In the genomic region with DNA sequence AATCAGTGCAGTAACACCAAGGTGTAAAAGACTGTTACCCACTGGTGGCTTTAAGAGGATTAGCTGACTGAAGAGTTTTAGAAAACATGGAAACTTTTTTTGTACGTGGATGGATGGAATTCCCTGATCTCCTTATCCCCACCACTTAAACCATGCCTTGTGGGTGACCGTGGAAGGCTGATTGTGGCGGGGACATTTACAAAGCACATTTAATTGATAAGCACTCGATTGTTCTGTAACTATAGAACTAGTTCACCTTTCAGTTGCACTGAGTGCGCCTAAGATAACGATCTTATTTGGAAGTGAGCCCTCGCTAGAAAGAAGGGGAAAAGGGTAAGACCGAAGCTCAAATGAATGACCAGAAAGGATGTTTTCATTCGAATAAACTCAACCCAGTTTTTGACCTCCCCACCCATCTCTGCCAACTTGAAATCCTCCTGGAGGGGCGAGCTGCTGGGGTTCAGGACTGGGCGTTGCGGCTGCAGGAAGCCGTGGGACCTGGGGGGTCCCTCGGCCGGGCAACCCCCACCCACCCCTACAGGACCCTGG, we compare ENCODE assay signal across 8 cellular contexts. TPM values are rescaled to one million over a fixed set of nuclear protein-coding genes. Genes with fewer than 3 reads are reported as not detected.
DNase-seq lines count a peak whose midpoint lies in the region; ATAC-seq, FAIRE-seq and TF ChIP-seq lines count a peak whose summit lies in the region.

No MANE protein-coding gene starts in this region.

- H3K4me3 Mint-ChIP-seq in chondrocyte (ENCODE audit: unreplicated experiment) = peak overlapping the region; percentile 90

- peak overlapping the region; percentile 98 for H3K4me3 ChIP-seq in OCI-LY3 (ENCODE audit: low read length)
- peak overlapping the region; percentile 90 for H3K4me3 ChIP-seq in mucosa of descending colon

- H3K27ac Mint-ChIP-seq in chondrocyte (ENCODE audit: unreplicated experiment) = peak overlapping the region; percentile 89

- intact Hi-C loops in mucosa of descending colon (cut with DNase I, micrococcal nuclease) = loop anchor here (2.0 to 10.0 kb wide), 3 partner anchors 27 to 85 kb away; no protein-coding TSS in a partner anchor

- H3K79me2 ChIP-seq in OCI-LY3 (ENCODE audit: low read length) = peaks cover 50% of the 10 kb centered on the region

- no peak for FAIRE-seq in HTR-8/SVneo (lab: Jason Lieb, UNC)

- H3K4me1 ChIP-seq in OCI-LY3 (ENCODE audit: low read length) (peaks cover 24% of the 10 kb centered on the region), mucosa of descending colon (ENCODE audit: low read depth) (peaks cover 29% of the 10 kb centered on the region)

- TF ChIP-seq CTCF in OCI-LY3 (IDR thresholded peaks at IDR 0.05; ENCODE audit: low read depth, low read length) (no peak), chondrocyte (IDR thresholded peaks at IDR 0.05) (no peak), mucosa of descending colon (IDR thresholded peaks at IDR 0.05) (no peak)

- H3K36me3 ChIP-seq in OCI-LY3 (replicated peaks; ENCODE audit: low read depth, low read length) (peaks cover 26% of the 10 kb centered on the region), mucosa of descending colon (ENCODE audit: low read depth) (no peaks in the 10 kb centered on the region)

- peaks cover 38% of the 10 kb centered on the region for H3K4me1 Mint-ChIP-seq in chondrocyte (ENCODE audit: low read depth)

- peak overlapping the region; percentile 95 for H3K27ac ChIP-seq in OCI-LY3 (ENCODE audit: low read length)

- no peaks in the 10 kb centered on the region for H3K9me3 ChIP-seq in OCI-LY3 (ENCODE audit: insufficient read depth, low read length)
- H3K9me3 ChIP-seq in mucosa of descending colon = no peaks in the 10 kb centered on the region

- H2AFZ ChIP-seq in OCI-LY3 (ENCODE audit: low read depth, low read length) = peak overlapping the region; percentile 43; the same call in 1 of the 2 replicates

- H3K36me3 Mint-ChIP-seq in chondrocyte (ENCODE audit: low read depth) = no peaks in the 10 kb centered on the region

- no peaks in the 10 kb centered on the region for H3K27me3 Mint-ChIP-seq in chondrocyte (ENCODE audit: low read depth)

- H3K9me3 Mint-ChIP-seq in chondrocyte (ENCODE audit: low read depth) = no peaks in the 10 kb centered on the region

- peak overlapping the region; percentile 99 for H3K9ac ChIP-seq in OCI-LY3 (ENCODE audit: low read length)

- H4K20me1 ChIP-seq in OCI-LY3 (ENCODE audit: insufficient read depth, low read length) = peaks cover 24% of the 10 kb centered on the region

- ATAC-seq in mucosa of descending colon = no peak

- peak overlapping the region; percentile 99 for H3K4me2 ChIP-seq in OCI-LY3 (ENCODE audit: low read length)

- no peaks in the 10 kb centered on the region for H3K27me3 ChIP-seq in OCI-LY3 (ENCODE audit: low read depth, low read length)

- DNase-seq in activated CD4-positive, alpha-beta T cell treated with anti-CD3 and anti-CD28 coated beads for 48 hours = peak; percentile 10
- DNase-seq in activated CD4-positive, alpha-beta T cell treated with anti-CD3 and anti-CD28 coated beads for 1 hour = no peak
- no peak for DNase-seq in chondrocyte (ENCODE audit: low spot score)
- DNase-seq in mucosa of descending colon = peak in 1 of 3 donors; percentile 40
- no peak for DNase-seq in HTR-8/SVneo (ENCODE audit: insufficient read length, low spot score)
- DNase-seq in HK-2 (ENCODE audit: unreplicated experiment) = no peak
- DNase-seq in hepatic stellate cell (ENCODE audit: low spot score) = no peak

RNA-seq across cellular contexts. Expression of gene RASSF3, which starts 0.7 kb away (rescaled TPM):
- total RNA-seq in chondrocyte (30.9 to 51.1 TPM (median 47.9 TPM) in 3 replicates), mucosa of descending colon (100 to 1,000 TPM in 1 of 3 donors, 10 to 100 TPM in 2; 88.0 to 331 (median 90.2) TPM)
